Comparison of ENCODE assay signal across 8 cellular contexts in the genomic region with DNA sequence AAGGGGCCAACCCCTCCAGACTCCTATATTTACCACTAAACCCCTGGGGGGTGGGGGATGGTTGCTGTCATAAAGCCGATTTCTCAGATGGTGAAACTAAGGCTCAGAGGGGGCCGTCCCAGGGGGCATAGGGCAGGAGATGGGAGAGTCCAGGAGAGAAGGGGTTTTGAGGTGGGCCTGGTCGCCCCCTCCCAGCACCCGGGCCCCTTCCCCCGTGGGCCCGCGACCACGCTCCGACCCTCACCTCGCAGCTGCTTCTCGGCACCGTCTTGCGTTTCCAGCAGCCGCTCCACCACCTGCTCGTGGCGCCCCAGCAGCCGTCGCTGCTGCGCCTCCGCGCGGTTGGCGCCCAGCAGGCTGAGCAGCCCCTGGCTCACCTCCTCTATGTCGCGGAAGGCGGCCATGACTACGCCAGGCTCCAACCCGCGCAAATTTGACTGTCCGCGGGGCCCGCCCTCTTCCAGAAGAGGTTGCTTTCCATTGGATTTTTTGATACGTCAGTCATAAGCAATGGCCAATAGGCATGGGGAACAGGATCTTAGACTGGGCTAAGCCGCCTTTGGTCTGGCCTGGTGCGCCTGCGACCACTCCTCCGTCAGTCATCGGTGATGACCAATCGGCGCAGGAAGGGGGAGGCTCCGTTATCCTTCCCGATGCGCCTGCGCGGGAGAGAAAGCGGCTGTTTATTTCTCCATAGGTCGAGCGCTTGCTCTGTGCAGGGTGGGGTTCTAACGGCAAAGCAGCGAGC. TPM values are rescaled to one million over a fixed set of nuclear protein-coding genes. Genes with fewer than 3 reads are reported as not detected.
DNase-seq lines count a peak whose midpoint lies in the region; ATAC-seq and TF ChIP-seq lines count a peak whose summit lies in the region.

A gene with protein sequence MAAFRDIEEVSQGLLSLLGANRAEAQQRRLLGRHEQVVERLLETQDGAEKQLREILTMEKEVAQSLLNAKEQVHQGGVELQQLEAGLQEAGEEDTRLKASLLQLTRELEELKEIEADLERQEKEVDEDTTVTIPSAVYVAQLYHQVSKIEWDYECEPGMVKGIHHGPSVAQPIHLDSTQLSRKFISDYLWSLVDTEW (minus strand): TSS at position 410 of the 748 bp plus-strand sequence. CDS start 6 bp downstream, at position 404.

- no peaks in the 10 kb centered on the region for H3K9me3 Mint-ChIP-seq in activated naive CD4-positive, alpha-beta T cell treated with anti-CD3 and anti-CD28 coated beads, Interleukin-2, amount 50 U/mL, for 72 hours

- TF ChIP-seq CTCF in omental fat pad (IDR thresholded peaks at IDR 0.05): no peak
- no peak for TF ChIP-seq CTCF in thoracic aorta (IDR thresholded peaks at IDR 0.05)

- H3K4me1 ChIP-seq in thoracic aorta (ENCODE audit: control insufficient read depth in 1 of 2, low read depth in 2 of 2): peaks cover 50 to 81% of the 10 kb centered on the region in 2 donors

- peak; percentile 99 for DNase-seq in NCI-H1092 treated with DMSO at 0.1 percent for 48 hours (lab: John Stamatoyannopoulos, UW)
- DNase-seq in SKM-1 (lab: John Stamatoyannopoulos, UW; ENCODE audit: unreplicated experiment): peak; percentile 98
- peak; percentile 93 to 98 for DNase-seq in activated naive CD4-positive, alpha-beta T cell treated with anti-CD3 and anti-CD28 coated beads, Interleukin-2, amount 50 U/mL, for 72 hours (ENCODE audit: low spot score in 2 of 2)
- peak; percentile 99 for DNase-seq in glomerular visceral epithelial cell (ENCODE audit: extremely low spot score)
- DNase-seq in omental fat pad (ENCODE audit: low spot score): peak; percentile 78
- DNase-seq in thoracic aorta (ENCODE audit: low spot score): peak; percentile 60

- H3K4me3 ChIP-seq in GM08714 (ENCODE audit: low read length) (peak within 1 kb of the TSS; percentile 76), thoracic aorta (peak within 1 kb of the TSS; percentile 74)

- H3K27ac ChIP-seq in thoracic aorta: peak within 1 kb of the TSS; percentile 57 to 93

- peaks cover 10 to 25% of the 10 kb centered on the region in 2 donors for H3K36me3 Mint-ChIP-seq in activated naive CD4-positive, alpha-beta T cell treated with anti-CD3 and anti-CD28 coated beads, Interleukin-2, amount 50 U/mL, for 72 hours

- peak within 1 kb of the TSS; percentile 79 to 86 for H3K27ac Mint-ChIP-seq in activated naive CD4-positive, alpha-beta T cell treated with anti-CD3 and anti-CD28 coated beads, Interleukin-2, amount 50 U/mL, for 72 hours

- ATAC-seq in HG02610 (IDR thresholded peaks at IDR 0.05; ENCODE audit: unreplicated experiment) (peak; percentile 98), omental fat pad (ENCODE audit: low FRiP score) (peak; percentile 93), thoracic aorta (ENCODE audit: insufficient number of reproducible peaks, low FRiP score, low read depth) (peak; percentile 75)
- ATAC-seq in activated naive CD4-positive, alpha-beta T cell treated with anti-CD3 and anti-CD28 coated beads, Interleukin-2, amount 50 U/mL, for 72 hours: peak; percentile 98 to 99

- H3K9me3 ChIP-seq in thoracic aorta: no peaks in the 10 kb centered on the region

- H3K27me3 ChIP-seq in thoracic aorta (replicated peaks; ENCODE audit: insufficient read depth): no peaks in the 10 kb centered on the region

- no peaks in the 10 kb centered on the region for H3K36me3 ChIP-seq in thoracic aorta

RNA-seq across cellular contexts. Expression of the gene that starts here (rescaled TPM):
- 10 to 100 TPM; 48.7 to 86.4 TPM for total RNA-seq in activated naive CD4-positive, alpha-beta T cell treated with anti-CD3 and anti-CD28 coated beads, Interleukin-2, amount 50 U/mL, for 72 hours
- 1 to 10 TPM; 1.2 to 2.8 (median 1.5) TPM for total RNA-seq in omental fat pad
- 1 to 10 TPM; 2.4 to 4.7 TPM for total RNA-seq in thoracic aorta

Comparison
In these comparisons a context has a peak if more than half of its experiments do, and no peak if none do; other contexts are left out.
1. Peak in every context shown above with its lines: DNase-seq, ATAC-seq, H3K4me3 ChIP-seq and H3K27ac ChIP-seq.
2. RNA of the gene that starts here (total RNA-seq): 48.7 to 86.4 TPM in activated naive CD4-positive, alpha-beta T cell treated with anti-CD3 and anti-CD28 coated beads, Interleukin-2, amount 50 U/mL, for 72 hours; 2.4 to 4.7 TPM in thoracic aorta and 1.2 to 2.8 TPM in omental fat pad; every median in the first group is over 4 times any median in the second.